Comparison of ENCODE assay signal across 8 cellular contexts in genomic region chr4:36094995-36095394, GRCh38.
"Had no signal": no experiment of that assay in that cellular context is flagged by ENCODE, and none has a peak within 500 bp of the region (broad histone marks: within the 10 kb centered on the region; RNA-seq: fewer than 3 reads in every experiment).

No MANE protein-coding gene starts in this region.

- H3K4me3 Mint-ChIP-seq: HFFc6 had no signal

- H3K9me3 ChIP-seq: HAP-1 had no signal

- H3K36me3 ChIP-seq: HAP-1 had no signal

- H3K4me3 ChIP-seq: GM23248, HAP-1, K562 had no signal

- H3K27ac Mint-ChIP-seq: HFFc6 had no signal

- H3K27ac ChIP-seq: GM23248 had no signal

- H3K4me1 ChIP-seq: HAP-1 had no signal

- ATAC-seq: HCT116, K562 had no signal

- DNase-seq: GM23248, GOT3, H7, HFFc6, IMR-90 had no signal
